10 cellular contexts compared by ENCODE assay signal in the genomic region with DNA sequence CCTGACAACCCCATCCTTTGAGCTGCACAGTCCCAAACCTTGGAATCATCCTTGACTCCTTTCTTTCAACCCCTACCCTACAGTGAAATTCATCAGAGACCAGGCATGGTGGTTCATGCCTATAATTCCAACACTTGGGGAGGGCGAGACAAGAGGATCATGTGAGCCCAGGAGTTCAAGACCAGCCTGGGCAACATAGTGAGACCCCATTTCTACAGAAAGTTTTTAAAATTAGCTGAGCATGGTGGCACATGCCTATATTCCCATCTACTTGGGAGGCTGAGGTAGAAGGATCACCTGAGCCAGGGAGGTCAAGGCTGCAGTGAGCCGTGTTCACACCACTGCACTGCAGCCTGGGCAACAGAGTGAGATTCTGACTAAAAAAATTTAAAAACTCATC.
"Had no signal": no experiment of that assay in that cellular context is flagged by ENCODE, and none has a peak within 500 bp of the region (broad histone marks: within the 10 kb centered on the region; RNA-seq: fewer than 3 reads in every experiment).

No MANE protein-coding gene starts in this region.

- H3K4me3 ChIP-seq: GM23248 had no signal

- FAIRE-seq: H54 had no signal

- H3K27ac ChIP-seq: GM23248, HL-60, KMS-11 had no signal

- H3K9ac ChIP-seq: GM23248, KMS-11 had no signal

- DNase-seq: GM23248, GOT3, H9, HCEC 1CT, HFFc6, IMR-90, KBM-7 had no signal

- H2AFZ ChIP-seq: GM23248 had no signal

- H3K4me2 ChIP-seq: KMS-11 had no signal
